In genomic region chr2:136075466-136075865, GRCh38 we compare ENCODE assay signal across 22 cellular contexts. TPM values are rescaled to one million over a fixed set of nuclear protein-coding genes. Genes with fewer than 3 reads are reported as not detected.
DNase-seq lines count a peak whose midpoint lies in the region; ATAC-seq, FAIRE-seq and TF ChIP-seq lines count a peak whose summit lies in the region.
"Had no signal": no experiment of that assay in that cellular context is flagged by ENCODE, and none has a peak within 500 bp of the region (broad histone marks: within the 10 kb centered on the region; RNA-seq: fewer than 3 reads in every experiment).

No MANE protein-coding gene starts in this region.

- H3K4me3 Mint-ChIP-seq in neural crest cell (no peak overlapping the region), CD14-positive monocyte (no peak overlapping the region)

- DNase-seq in DND-41 (no peak), Karpas-422 (peak; percentile 87), H1 (ENCODE audit: low read depth in 1 of 2, low spot score in 2 of 2) (no peak), neural crest cell (ENCODE audit: low read depth, low spot score) (no peak), CD14-positive monocyte (ENCODE audit: low spot score) (no peak), 8988T (no peak)
- DNase-seq: KBM-7, NCI-H1048, NCI-H1694, NCI-H2107, NCI-H446 treated with DMSO at 0.1 percent for 48 hours, NCI-H82, SHP77 treated with DMSO at 0.1 percent for 48 hours, SW 1271 had no signal

- no peak overlapping the region for H2BK12ac ChIP-seq in H1 (ENCODE audit: low read depth, low read length)

- H3K23me2 ChIP-seq in H1 (ENCODE audit: low read depth, low read length) = no peaks in the 10 kb centered on the region

- H4K5ac ChIP-seq in H1 (ENCODE audit: insufficient read length, low read depth, low read length) = no peak overlapping the region

- no peak overlapping the region for H3K56ac ChIP-seq in H1 (replicated peaks; ENCODE audit: insufficient read length, low read depth, low read length)

- no peaks in the 10 kb centered on the region for H3K27me3 Mint-ChIP-seq in neural crest cell (ENCODE audit: low read depth)
- H3K27me3 Mint-ChIP-seq in CD14-positive monocyte (ENCODE audit: low read depth in 3 of 3) = peaks cover 0 to 3% (median 0%) of the 10 kb centered on the region in 3 donors

- H3K27ac Mint-ChIP-seq in neural crest cell (ENCODE audit: unreplicated experiment) (peak overlapping the region; percentile 10), CD14-positive monocyte (no peak overlapping the region)

- H3K27ac ChIP-seq in DND-41 (ENCODE audit: low read length) (no peak overlapping the region), Karpas-422 (ENCODE audit: low read length) (no peak overlapping the region), H1 (ENCODE audit: low read depth, low read length) (no peak overlapping the region)
- H3K27ac ChIP-seq: BLaER1 had no signal

- H3K4me2 ChIP-seq in DND-41 (ENCODE audit: insufficient read depth, low read length) (no peak overlapping the region), Karpas-422 (ENCODE audit: low read depth, low read length, poor library complexity, severe bottlenecking) (peak overlapping the region; percentile 51), H1 (ENCODE audit: insufficient read depth in 1 of 2, low read depth in 2 of 2, low read length in 2 of 2) (no peak overlapping the region)
- H3K4me2 ChIP-seq: BLaER1 had no signal

- TF ChIP-seq RAD21 in H1 (IDR thresholded peaks at IDR 0.05 in 1 of 2, conservative IDR thresholded peaks at IDR 0.05 in 1 of 2; ENCODE audit: low read depth in 2 of 2, low read length in 2 of 2) = peak; percentile 29 to 46; a peak in 3 of 4 replicates

- no peaks in the 10 kb centered on the region for H3K79me2 ChIP-seq in DND-41 (ENCODE audit: insufficient read depth, low read length)
- H3K79me2 ChIP-seq in Karpas-422 (ENCODE audit: low read length) = no peaks in the 10 kb centered on the region
- no peaks in the 10 kb centered on the region for H3K79me2 ChIP-seq in H1 (ENCODE audit: control insufficient read depth in 1 of 2, insufficient read depth in 2 of 2, low read length in 2 of 2)

- H3K4me1 Mint-ChIP-seq in neural crest cell (peaks cover 17% of the 10 kb centered on the region), CD14-positive monocyte (peaks cover 3% of the 10 kb centered on the region)

- no peak overlapping the region for H2BK5ac ChIP-seq in H1 (ENCODE audit: low read depth, low read length)

- H3K4me1 ChIP-seq in DND-41 (ENCODE audit: insufficient read depth, low read length) = no peaks in the 10 kb centered on the region
- peaks cover 32% of the 10 kb centered on the region for H3K4me1 ChIP-seq in Karpas-422 (ENCODE audit: low read length)
- no peaks in the 10 kb centered on the region for H3K4me1 ChIP-seq in H1 (replicated peaks in 1 of 4; ENCODE audit: control insufficient read depth in 3 of 4, insufficient read depth in 4 of 4, low read length in 3 of 4)

- H3K27me3 ChIP-seq in DND-41 (ENCODE audit: insufficient read depth, low read length, poor library complexity) = no peaks in the 10 kb centered on the region
- no peaks in the 10 kb centered on the region for H3K27me3 ChIP-seq in Karpas-422 (ENCODE audit: low read length)
- H3K27me3 ChIP-seq in H1 (replicated peaks in 1 of 4; ENCODE audit: control insufficient read depth in 3 of 4, extremely low read depth in 1 of 4, insufficient read depth in 3 of 4, low read length in 3 of 4) = peaks cover 0 to 1% (median 0%) of the 10 kb centered on the region in 4 experiments; a peak in 2 of 7 replicates
- H3K27me3 ChIP-seq: BLaER1 had no signal

- no peaks in the 10 kb centered on the region for H3K79me1 ChIP-seq in H1 (ENCODE audit: low read depth, low read length)

- no peak overlapping the region for H3K23ac ChIP-seq in H1 (ENCODE audit: insufficient read length)

- no peak overlapping the region for H2AFZ ChIP-seq in DND-41 (ENCODE audit: low read depth, low read length)
- no peak overlapping the region for H2AFZ ChIP-seq in Karpas-422 (ENCODE audit: low read length)
- no peak overlapping the region for H2AFZ ChIP-seq in H1 (ENCODE audit: low read length)

- ATAC-seq in DND-41 (ENCODE audit: insufficient read depth, low read depth) (no peak), GM19324 (IDR thresholded peaks at IDR 0.05; ENCODE audit: low FRiP score, unreplicated experiment) (no peak), HG03565 (IDR thresholded peaks at IDR 0.05; ENCODE audit: unreplicated experiment) (no peak)

- TF ChIP-seq CTCF in DND-41 (IDR thresholded peaks at IDR 0.05; ENCODE audit: borderline replicate concordance, extremely low read depth, low read length, poor library complexity, severe bottlenecking) (peak; percentile 9), H1 (IDR thresholded peaks at IDR 0.05; ENCODE audit: control extremely low read depth in 1 of 3, insufficient read depth in 1 of 3, low read depth in 1 of 3, low read length in 3 of 3) (peak in 2 of 3 experiments; percentile 17 to 20; a peak in 2 of 4 replicates), neural crest cell (conservative IDR thresholded peaks at IDR 0.05) (no peak), CD14-positive monocyte (IDR thresholded peaks at IDR 0.05) (no peak)

- no peak overlapping the region for H4K91ac ChIP-seq in H1 (replicated peaks; ENCODE audit: insufficient read length, low read length)

- H2BK120ac ChIP-seq in H1 (replicated peaks; ENCODE audit: low read depth, low read length) = no peak overlapping the region

- H3K9me3 Mint-ChIP-seq in neural crest cell = peaks cover 12% of the 10 kb centered on the region
- peaks cover 21 to 42% (median 28%) of the 10 kb centered on the region in 7 donors for H3K9me3 Mint-ChIP-seq in CD14-positive monocyte

- H3K4me3 ChIP-seq in DND-41 (ENCODE audit: low read depth in 1 of 2, low read length in 2 of 2) = no peak overlapping the region
- no peak overlapping the region for H3K4me3 ChIP-seq in Karpas-422 (ENCODE audit: low read length)
- no peak overlapping the region for H3K4me3 ChIP-seq in H1 (ENCODE audit: extremely low read depth in 1 of 4, insufficient read depth in 2 of 4, low read depth in 3 of 4, low read length in 4 of 4)
- H3K4me3 ChIP-seq: BLaER1 had no signal

- H2AK5ac ChIP-seq in H1 (ENCODE audit: low read depth, low read length) = no peak overlapping the region

- no peak overlapping the region for H3K18ac ChIP-seq in H1 (ENCODE audit: extremely low read depth, low read length)

- 94% methylated on average over 11 of the region's 11 CpGs; no CpG with 5 or more reads in 1 of the 2 experiments for WGBS in H1 (ENCODE audit: extremely low coverage in 1 of 2, insufficient coverage in 1 of 2, insufficient read length in 1 of 2, insufficient replicate concordance in 2 of 2, low coverage in 1 of 2, low lambda C conversion rate in 2 of 2, missing lambda C conversion rate in 1 of 2), 2 experiments

- H3K4ac ChIP-seq in H1 (replicated peaks; ENCODE audit: insufficient read length, low read depth, low read length) = no peak overlapping the region

- H3K36me3 ChIP-seq in DND-41 (ENCODE audit: insufficient read depth, low read length) = no peaks in the 10 kb centered on the region
- H3K36me3 ChIP-seq in Karpas-422 (ENCODE audit: insufficient read depth, low read length) = no peaks in the 10 kb centered on the region
- no peaks in the 10 kb centered on the region for H3K36me3 ChIP-seq in H1 (ENCODE audit: control insufficient read depth in 2 of 4, insufficient read depth in 4 of 4, low read length in 3 of 4)
- H3K36me3 ChIP-seq: BLaER1 had no signal

- H4K20me1 ChIP-seq in DND-41 (ENCODE audit: insufficient read depth, low read length) = no peaks in the 10 kb centered on the region
- peaks cover 6% of the 10 kb centered on the region; the same call in 1 of the 2 replicates for H4K20me1 ChIP-seq in Karpas-422 (ENCODE audit: insufficient read depth, low read depth, low read length)
- H4K20me1 ChIP-seq in H1 (replicated peaks in 1 of 2; ENCODE audit: control insufficient read depth in 1 of 2, insufficient read depth in 2 of 2, low read length in 2 of 2) = no peaks in the 10 kb centered on the region
- H4K20me1 ChIP-seq: BLaER1 had no signal

- H2BK15ac ChIP-seq in H1 (ENCODE audit: low read length) = no peak overlapping the region

- H3K14ac ChIP-seq in H1 (ENCODE audit: insufficient read length) = no peak overlapping the region

- no peak for TF ChIP-seq POLR2A in H1 (IDR thresholded peaks at IDR 0.05; ENCODE audit: control extremely low read depth in 1 of 2, low read depth in 2 of 2, low read length in 2 of 2)

- no peaks in the 10 kb centered on the region for H3K9me2 ChIP-seq in Karpas-422 (replicated peaks; ENCODE audit: insufficient read depth, low read length)

- no peak for FAIRE-seq in H1 (lab: Jason Lieb, UNC)
- FAIRE-seq: G401.6, GM12891, HTR-8/SVneo, RCC 7860 had no signal

- intact Hi-C loops in CD14-positive monocyte (cut with micrococcal nuclease) = no loop called here

- TF ChIP-seq EP300 in H1 (IDR thresholded peaks at IDR 0.05; ENCODE audit: borderline replicate concordance in 1 of 2, low read depth in 2 of 2, low read length in 2 of 2) = no peak

- H3K9me3 ChIP-seq in DND-41 (ENCODE audit: insufficient read depth, low read length, severe bottlenecking) (no peaks in the 10 kb centered on the region), Karpas-422 (ENCODE audit: low read length) (peaks cover 3% of the 10 kb centered on the region; the same call in 1 of the 2 replicates), H1 (ENCODE audit: insufficient read depth in 2 of 2, low read depth in 1 of 2, low read length in 1 of 2) (peaks cover 7 to 9% of the 10 kb centered on the region in 2 experiments; a peak in 2 of 4 replicates)

- no peak overlapping the region for H2BK20ac ChIP-seq in H1 (ENCODE audit: low read length)

- no peak overlapping the region for H4K8ac ChIP-seq in H1 (ENCODE audit: extremely low read depth, insufficient read depth, low read length)

- POLR2A ChIA-PET in H1 (lab: Charles Lee; ENCODE audit: partially characterized antibody) = no interaction called here

- H3K36me3 Mint-ChIP-seq in neural crest cell (ENCODE audit: low read depth) (peaks cover 21% of the 10 kb centered on the region), CD14-positive monocyte (peaks cover 4% of the 10 kb centered on the region in 2 donors)

- H3K9ac ChIP-seq in DND-41 (ENCODE audit: low read depth, low read length) (no peak overlapping the region), Karpas-422 (ENCODE audit: low read length) (no peak overlapping the region), H1 (replicated peaks in 1 of 4; ENCODE audit: extremely low read depth in 1 of 4, low read depth in 3 of 4, low read length in 3 of 4) (no peak overlapping the region)
- H3K9ac ChIP-seq: BLaER1 had no signal

- CTCF ChIA-PET in H1 (lab: Charles Lee; ENCODE audit: partially characterized antibody) = interaction anchor here (0.9 to 1.8 kb wide), 5 partner anchors 17 to 309 kb away, joined by 3 to 7 read pairs (median 4); no protein-coding TSS in a partner anchor

RNA-seq across cellular contexts. Expression of gene CXCR4, which starts 42.5 kb away (rescaled TPM):
- total RNA-seq in Karpas-422 (2014; rRNA removed; shearing (Covaris generic); ENCODE audit: low replicate concordance) = 0.97 and 2.1 TPM in 2 replicates
- 1.3 and 1.8 TPM in 2 replicates for total RNA-seq in H1 (2021; fragmentation: NEBNext Ultra II Directional; extraction: Animal tissue kit (Norgen Biotek cat#: 25700))
- polyA plus RNA-seq in H1 (2011; rRNA removed) (1.9 and 2.8 TPM in 2 replicates), CD14-positive monocyte (100 to 1,000 TPM; 140 to 391 TPM)
- polyA plus RNA-seq in H1 (2011; cell fraction: cytosol; rRNA removed) = 1.6 TPM
- 1.9 TPM for polyA plus RNA-seq in H1 (2011; cell fraction: nucleus; rRNA removed)
- polyA plus RNA-seq in H1 (2012, experiment 1 of 2) = 1.3 to 1.4 TPM (median 1.4 TPM) in 4 replicates
- 0.60 TPM for polyA plus RNA-seq in H1 (2012, experiment 2 of 2)
- 1.9 TPM for polyA plus RNA-seq in H1 (2013, experiment 1 of 2)
- polyA plus RNA-seq in H1 (2013, experiment 2 of 2) = 2.6 TPM
- polyA minus RNA-seq in H1 (2011; rRNA and poly(A)+ RNA removed) = 5.3 and 6.9 TPM in 2 replicates
- polyA minus RNA-seq in H1 (2011; cell fraction: cytosol; rRNA and poly(A)+ RNA removed) = 2.2 TPM
- 5.8 TPM for polyA minus RNA-seq in H1 (2011; cell fraction: nucleus; rRNA and poly(A)+ RNA removed)
- total RNA-seq in neural crest cell = 37.5 and 39.5 TPM in 2 replicates
- polyA plus RNA-seq: AG04450 had no signal

Comparison
In these comparisons a context has a peak if more than half of its experiments do, and no peak if none do; other contexts are left out.
1. CTCF ChIP-seq: peak in DND-41 (single experiment) and H1 (2 of 3); none in neural crest cell (single experiment) and CD14-positive monocyte (single experiment).
2. RNA of gene CXCR4, which starts 42.5 kb away (total RNA-seq): 37.5 to 39.5 TPM in neural crest cell; 1.3 to 1.8 TPM in H1 and 0.97 to 2.1 TPM in Karpas-422; every median in the first group is over 10 times any median in the second.